ENCODE assay signal across 10 cellular contexts in genomic region chr11:44634401-44635281, GRCh38.
DNase-seq lines count a peak whose midpoint lies in the region; ATAC-seq, FAIRE-seq and TF ChIP-seq lines count a peak whose summit lies in the region.
"Had no signal": no experiment of that assay in that cellular context is flagged by ENCODE, and none has a peak within 500 bp of the region (broad histone marks: within the 10 kb centered on the region; RNA-seq: fewer than 3 reads in every experiment).

No MANE protein-coding gene starts in this region.

- CTCF ChIA-PET in CD4-positive, alpha-beta memory T cell (lab: Charles Lee; ENCODE audit: partially characterized antibody): interaction anchor here (0.8 to 4.3 kb wide), 5 partner anchors 12 to 277 kb away, joined by 3 to 42 read pairs (median 6); no protein-coding TSS in a partner anchor

- H3K4me1 ChIP-seq in CD4-positive, alpha-beta memory T cell (ENCODE audit: insufficient read depth, low read length): peaks cover 3% of the 10 kb centered on the region

- DNase-seq in activated CD4-positive, CD25-positive, alpha-beta regulatory T cell treated with anti-CD3 and anti-CD28 coated beads, Interleukin-2, amount 50 U/mL, for 72 hours: peak; percentile 23
- peak; percentile 94 for DNase-seq in NCI-H446 treated with DMSO at 0.1 percent for 48 hours (lab: John Stamatoyannopoulos, UW)
- peak in 9 of 10 donors; percentile 78 to 93 (median 86) for DNase-seq in dorsolateral prefrontal cortex
- DNase-seq in memory B cell (ENCODE audit: low spot score in 2 of 2): no peak
- DNase-seq in CD4-positive, alpha-beta memory T cell: no peak
- DNase-seq in GM19239 (ENCODE audit: insufficient read length, low spot score): no peak

- H3K9me3 ChIP-seq in CD4-positive, alpha-beta memory T cell (ENCODE audit: control insufficient read depth in 1 of 2, low read length in 2 of 2): no peaks in the 10 kb centered on the region
- H3K9me3 ChIP-seq: Caco-2 had no signal

- H3K4me3 Mint-ChIP-seq in memory B cell: no peak overlapping the region
- no peak overlapping the region for H3K4me3 Mint-ChIP-seq in CD4-positive, alpha-beta memory T cell

- ATAC-seq in activated CD4-positive, CD25-positive, alpha-beta regulatory T cell treated with anti-CD3 and anti-CD28 coated beads, Interleukin-2, amount 50 U/mL, for 24 hours: no peak
- ATAC-seq in memory B cell (ENCODE audit: low read depth): peak; percentile 37
- ATAC-seq in GM18511 (IDR thresholded peaks at IDR 0.05; ENCODE audit: unreplicated experiment): no peak

- intact Hi-C loops in dorsolateral prefrontal cortex (cut with DNase I): loop anchor here in 1 of 2 donors (5.0 kb wide), 1 partner anchor 93 kb away; the partner anchor contains the start of gene TSPAN18
- intact Hi-C loops in CD4-positive, alpha-beta memory T cell (cut with micrococcal nuclease): loop anchor here (10.0 kb wide), 1 partner anchor 350 kb away; no protein-coding TSS in a partner anchor

- no peaks in the 10 kb centered on the region for H3K9me3 Mint-ChIP-seq in memory B cell
- H3K9me3 Mint-ChIP-seq in CD4-positive, alpha-beta memory T cell: no peaks in the 10 kb centered on the region

- POLR2A ChIA-PET in CD4-positive, alpha-beta memory T cell (lab: Charles Lee; ENCODE audit: partially characterized antibody): no interaction called here

- H3K27ac Mint-ChIP-seq in memory B cell: no peak overlapping the region
- H3K27ac Mint-ChIP-seq in CD4-positive, alpha-beta memory T cell: no peak overlapping the region

- H3K27me3 ChIP-seq in dorsolateral prefrontal cortex: peaks cover 0 to 6% (median 0%) of the 10 kb centered on the region in 45 donors
- no peaks in the 10 kb centered on the region for H3K27me3 ChIP-seq in CD4-positive, alpha-beta memory T cell (ENCODE audit: insufficient read depth, low read length)

- H3K27ac ChIP-seq in dorsolateral prefrontal cortex: peak overlapping the region in 37 of 59 donors; percentile 3 to 87 (median 55)
- H3K27ac ChIP-seq in CD4-positive, alpha-beta memory T cell (ENCODE audit: low read depth, low read length): no peak overlapping the region
- H3K27ac ChIP-seq: SK-N-MC had no signal

- H3K27me3 Mint-ChIP-seq in memory B cell: peaks cover 14% of the 10 kb centered on the region
- H3K27me3 Mint-ChIP-seq in CD4-positive, alpha-beta memory T cell: peaks cover 8 to 14% of the 10 kb centered on the region in 2 donors

- FAIRE-seq in GM19239 (lab: Jason Lieb, UNC): no peak

- H3K4me3 ChIP-seq in dorsolateral prefrontal cortex: peak overlapping the region in 42 of 59 donors; percentile 8 to 62 (median 33)
- no peak overlapping the region for H3K4me3 ChIP-seq in CD4-positive, alpha-beta memory T cell (ENCODE audit: low read length in 2 of 2)
- H3K4me3 ChIP-seq: SK-N-MC had no signal

- peak in 9 of 56 donors; percentile 7 to 27 (median 15) for TF ChIP-seq CTCF in dorsolateral prefrontal cortex (IDR thresholded peaks at IDR 0.05 in 54 of 56, conservative IDR thresholded peaks at IDR 0.05 in 2 of 56; ENCODE audit: low read depth in 1 of 56, partially characterized antibody in 56 of 56)

- no peaks in the 10 kb centered on the region for H3K36me3 Mint-ChIP-seq in memory B cell
- H3K36me3 Mint-ChIP-seq in CD4-positive, alpha-beta memory T cell: no peaks in the 10 kb centered on the region

- H3K36me3 ChIP-seq in CD4-positive, alpha-beta memory T cell (ENCODE audit: insufficient read depth, low read length): no peaks in the 10 kb centered on the region

- H3K4me1 Mint-ChIP-seq in memory B cell: peaks cover 4% of the 10 kb centered on the region
- peaks cover 0 to 13% (median 7%) of the 10 kb centered on the region in 4 donors for H3K4me1 Mint-ChIP-seq in CD4-positive, alpha-beta memory T cell

Comparison
In these comparisons a context has a peak if more than half of its experiments do, and no peak if none do; other contexts are left out.
1. DNase-seq: peak in activated CD4-positive, CD25-positive, alpha-beta regulatory T cell treated with anti-CD3 and anti-CD28 coated beads, Interleukin-2, amount 50 U/mL, for 72 hours (single experiment), NCI-H446 treated with DMSO at 0.1 percent for 48 hours (single experiment) and dorsolateral prefrontal cortex (9 of 10); none in memory B cell (0 of 2), CD4-positive, alpha-beta memory T cell (0 of 5) and GM19239 (single experiment).
2. H3K4me3 ChIP-seq: peak in dorsolateral prefrontal cortex (42 of 59); none in CD4-positive, alpha-beta memory T cell (0 of 2).